11 cellular contexts compared by ENCODE assay signal in the genomic region with DNA sequence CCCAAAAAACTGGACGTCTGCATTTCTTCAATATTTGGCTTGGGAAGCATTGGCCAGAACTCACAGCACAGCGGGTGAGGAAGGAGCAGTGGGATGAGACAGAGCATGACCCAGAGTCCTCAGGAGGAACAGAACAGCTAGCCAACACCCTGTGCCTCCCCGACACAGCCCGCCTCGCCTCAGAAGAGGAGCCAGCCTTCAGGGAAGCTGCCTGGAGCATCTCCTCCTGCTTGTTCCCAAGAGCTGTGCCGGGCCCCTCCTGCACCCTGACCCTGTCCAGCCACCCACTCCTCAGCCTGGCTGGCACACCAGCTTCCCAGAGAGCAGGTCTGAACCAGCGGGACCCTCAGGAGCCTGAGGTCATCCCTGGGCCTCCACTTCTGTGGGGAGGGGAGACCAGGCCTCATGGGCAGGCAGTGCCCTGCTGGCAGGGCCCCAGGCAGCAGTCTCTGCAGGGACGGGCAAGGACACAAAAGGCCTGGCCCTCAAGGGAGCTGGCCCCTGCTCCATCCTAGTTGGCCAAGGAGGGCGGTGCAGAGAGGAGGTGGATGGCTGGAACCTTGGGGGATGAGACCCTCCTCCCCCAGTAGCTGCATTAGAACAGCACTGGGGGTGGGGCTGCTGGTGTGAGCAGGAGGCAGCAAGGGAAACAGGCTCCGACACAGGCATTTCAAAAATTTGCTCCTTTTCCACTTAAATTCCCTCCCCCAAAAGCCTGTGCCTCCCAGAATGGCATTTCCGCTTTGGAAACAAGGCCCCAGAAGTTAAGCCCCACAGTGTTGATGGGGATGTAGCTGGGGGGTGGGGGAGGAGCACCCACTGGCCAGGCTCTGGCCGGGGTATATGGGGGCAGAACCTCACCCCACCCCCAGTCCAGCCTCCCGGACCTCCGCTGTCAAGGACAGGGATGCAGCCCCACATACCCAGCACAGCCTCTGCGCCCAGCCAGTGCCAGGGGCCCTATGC. TPM values are rescaled to one million over a fixed set of nuclear protein-coding genes. Genes with fewer than 3 reads are reported as not detected.
DNase-seq lines count a peak whose midpoint lies in the region; ATAC-seq, FAIRE-seq and TF ChIP-seq lines count a peak whose summit lies in the region.
"Had no signal": no experiment of that assay in that cellular context is flagged by ENCODE, and none has a peak within 500 bp of the region (broad histone marks: within the 10 kb centered on the region; RNA-seq: fewer than 3 reads in every experiment).

No MANE protein-coding gene starts in this region.

- H3K27me3 Mint-ChIP-seq in T-helper 2 cell treated with Interferon-gamma antibody and Interleukin-4, amounts not matched to agents 5 μg/mL and 100 μg/mL, for 36 hours (ENCODE audit: low read depth) = peaks cover 49% of the 10 kb centered on the region

- H3K36me3 ChIP-seq in H7 (replicated peaks; ENCODE audit: control insufficient read depth, insufficient read depth, low read length) (peaks cover 2% of the 10 kb centered on the region; the same call in 1 of the 2 replicates), breast epithelium (no peaks in the 10 kb centered on the region), spleen (no peaks in the 10 kb centered on the region)

- H3K27me3 ChIP-seq in H7 (ENCODE audit: control insufficient read depth, insufficient read depth, low read length) (no peaks in the 10 kb centered on the region), breast epithelium (no peaks in the 10 kb centered on the region), spleen (replicated peaks in 1 of 7) (peaks cover 0 to 100% (median 36%) of the 10 kb centered on the region in 7 donors)

- no peaks in the 10 kb centered on the region for H3K36me3 Mint-ChIP-seq in T-helper 2 cell treated with Interferon-gamma antibody and Interleukin-4, amounts not matched to agents 5 μg/mL and 100 μg/mL, for 36 hours (ENCODE audit: low read depth)
- H3K36me3 Mint-ChIP-seq: immature natural killer cell had no signal

- H3K27ac Mint-ChIP-seq in T-helper 2 cell treated with Interferon-gamma antibody and Interleukin-4, amounts not matched to agents 5 μg/mL and 100 μg/mL, for 36 hours = no peak overlapping the region
- H3K27ac Mint-ChIP-seq: immature natural killer cell had no signal

- H3K9me3 ChIP-seq in breast epithelium (no peaks in the 10 kb centered on the region), spleen (no peaks in the 10 kb centered on the region)

- H3K4me1 Mint-ChIP-seq in T-helper 2 cell treated with Interferon-gamma antibody and Interleukin-4, amounts not matched to agents 5 μg/mL and 100 μg/mL, for 36 hours (ENCODE audit: low read depth) = no peaks in the 10 kb centered on the region

- peak overlapping the region; percentile 95 to 98 for H3K27ac ChIP-seq in breast epithelium
- H3K27ac ChIP-seq in spleen = peak overlapping the region in 7 of 8 donors; percentile 72 to 91 (median 89)

- ATAC-seq in HG02642 (IDR thresholded peaks at IDR 0.05; ENCODE audit: poor library complexity, unreplicated experiment) = no peak

- no peak for TF ChIP-seq POLR2A in breast epithelium (IDR thresholded peaks at IDR 0.05)
- no peak for TF ChIP-seq POLR2A in spleen (IDR thresholded peaks at IDR 0.05)
- no peak for TF ChIP-seq POLR2A in GM12892 (IDR thresholded peaks at IDR 0.05; ENCODE audit: low read depth, low read length)

- no peak for FAIRE-seq in GM12892 (lab: Jason Lieb, UNC)

- H3K4me3 ChIP-seq in H7 (ENCODE audit: insufficient read depth, low read depth, low read length) = no peak overlapping the region; the same call in 1 of the 2 replicates
- H3K4me3 ChIP-seq in breast epithelium = peak overlapping the region in 1 of 3 donors; percentile 37
- peak overlapping the region in 1 of 8 donors; percentile 13 for H3K4me3 ChIP-seq in spleen

- H3K4me1 ChIP-seq in breast epithelium = peaks cover 53 to 63% of the 10 kb centered on the region in 2 donors
- H3K4me1 ChIP-seq in spleen = peaks cover 45 to 99% (median 91%) of the 10 kb centered on the region in 6 donors

- no peaks in the 10 kb centered on the region for H3K9me3 Mint-ChIP-seq in T-helper 2 cell treated with Interferon-gamma antibody and Interleukin-4, amounts not matched to agents 5 μg/mL and 100 μg/mL, for 36 hours

- TF ChIP-seq CTCF in breast epithelium (IDR thresholded peaks at IDR 0.05) (no peak), spleen (IDR thresholded peaks at IDR 0.05 in 8 of 11, conservative IDR thresholded peaks at IDR 0.05 in 3 of 11) (no peak)

- peak; percentile 95 for DNase-seq in H7
- DNase-seq in breast epithelium (ENCODE audit: low spot score in 2 of 2) = no peak
- DNase-seq in iPS-NIHi11 (ENCODE audit: low spot score) = peak; percentile 76
- peak; percentile 74 for DNase-seq in spleen
- no peak for DNase-seq in T-helper 2 cell treated with Interferon-gamma antibody and Interleukin-4, amounts not matched to agents 5 μg/mL and 100 μg/mL, for 36 hours (ENCODE audit: low spot score)
- DNase-seq in putamen (ENCODE audit: low spot score) = no peak
- DNase-seq in GM12892 (ENCODE audit: insufficient read length) = no peak
- DNase-seq: activated T-cell treated with anti-CD3 and anti-CD28 coated beads for 4 hours, immature natural killer cell, NCI-H69 had no signal

- 57 to 76% (median 66%) methylated on average over 13 to 15 of the region's 15 CpGs for WGBS in spleen, 5 donors

- intact Hi-C loops in breast epithelium (cut with DNase I; ENCODE audit: low total_unique reads) = loop anchor here (10.0 kb wide), 1 partner anchor 132 kb away; no protein-coding TSS in a partner anchor
- intact Hi-C loops in spleen (cut with DNase I; ENCODE audit: low total_unique reads) = no loop called here

- H3K4me3 Mint-ChIP-seq in T-helper 2 cell treated with Interferon-gamma antibody and Interleukin-4, amounts not matched to agents 5 μg/mL and 100 μg/mL, for 36 hours = no peak overlapping the region

RNA-seq across cellular contexts. Expression of a gene that starts 1.8 kb away (rescaled TPM):
- 63.0 and 68.4 TPM in 2 replicates for total RNA-seq in H7 (2014; rRNA removed; shearing (Covaris generic))
- total RNA-seq in breast epithelium = 10 to 100 TPM; 13.6 to 38.7 (median 32.9) TPM
- 100 to 1,000 TPM in 3 of 7 donors, 10 to 100 TPM in 4; 62.2 to 164 (median 79.8) TPM for total RNA-seq in spleen
- 10 to 100 TPM; 14.6 to 71.2 (median 29.7) TPM for polyA plus RNA-seq in spleen
- polyA plus RNA-seq in GM12892 (2012; ENCODE audit: missing spikeins) = 1.5 TPM
- polyA plus RNA-seq: immature natural killer cell had no signal

RNA-seq across cellular contexts. Expression of a gene that starts 34.4 kb away (rescaled TPM):
- total RNA-seq in H7 (2014; rRNA removed; shearing (Covaris generic)) = not detected in 2 replicates
- total RNA-seq in breast epithelium = not detected
- 10 to 100 TPM in 1 of 7 donors, 1 to 10 TPM in 4, not detected in 2; 2.2 to 25.2 (median 4.4) TPM for total RNA-seq in spleen
- polyA plus RNA-seq in spleen = 1 to 10 TPM in 2 of 3 donors, under 1 TPM in 1; 0.59 to 2.7 (median 1.5) TPM
- polyA plus RNA-seq in GM12892 (2012; ENCODE audit: missing spikeins) = not detected
- polyA plus RNA-seq: immature natural killer cell had no signal

RNA-seq across cellular contexts. Expression of a gene that starts 46.3 kb away (rescaled TPM):
- total RNA-seq in H7 (2014; rRNA removed; shearing (Covaris generic)) = not detected in 2 replicates
- total RNA-seq in breast epithelium (not detected), spleen (10 to 100 TPM in 1 of 7 donors, 1 to 10 TPM in 5, not detected in 1; 1.3 to 11.8 (median 3.7) TPM)
- polyA plus RNA-seq in spleen = 1 to 10 TPM in 2 of 3 donors, under 1 TPM in 1; 0.58 to 1.3 (median 1.2) TPM
- polyA plus RNA-seq in GM12892 (2012; ENCODE audit: missing spikeins) = not detected
- polyA plus RNA-seq: immature natural killer cell had no signal

Comparison
In these comparisons a context has a peak if more than half of its experiments do, and no peak if none do; other contexts are left out.
1. DNase-seq: peak in H7 (single experiment), iPS-NIHi11 (single experiment) and spleen (single experiment); none in breast epithelium (0 of 2), T-helper 2 cell treated with Interferon-gamma antibody and Interleukin-4, amounts not matched to agents 5 μg/mL and 100 μg/mL, for 36 hours (single experiment), putamen (single experiment) and GM12892 (single experiment).